In the genomic region with DNA sequence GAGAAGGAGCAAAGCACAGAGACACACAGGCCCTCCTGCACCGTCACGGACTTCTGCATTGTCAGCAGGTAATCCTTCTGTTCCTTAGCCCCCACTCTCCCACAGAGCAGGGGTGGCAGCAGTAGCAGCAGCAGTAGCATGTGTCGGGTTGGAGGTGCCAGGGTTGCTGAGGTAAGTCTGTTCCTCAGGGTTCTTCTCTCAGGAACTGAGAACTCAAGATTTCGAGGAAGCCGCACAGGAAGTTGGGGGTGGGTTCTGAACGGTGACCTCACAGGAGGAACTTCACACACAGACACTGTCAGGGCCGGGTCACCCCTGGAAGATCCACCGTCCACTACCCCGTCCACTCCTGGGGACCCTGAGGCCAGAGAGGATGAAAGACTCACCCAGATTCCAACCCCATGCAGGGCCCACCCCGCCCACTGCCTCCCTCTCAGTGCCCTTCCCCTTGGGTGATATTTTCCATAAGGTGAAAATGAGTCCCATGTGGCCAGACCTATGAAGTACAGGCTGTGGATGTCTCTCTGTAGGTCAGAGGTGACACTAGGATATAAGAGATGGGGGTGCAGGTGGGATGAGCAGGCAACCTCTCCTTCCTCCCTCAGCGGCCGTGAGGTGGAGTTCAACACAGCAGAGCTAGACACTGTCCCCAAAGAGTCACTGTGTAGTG, we compare ENCODE assay signal across 10 cellular contexts. TPM values are rescaled to one million over a fixed set of nuclear protein-coding genes. Genes with fewer than 3 reads are reported as not detected.
DNase-seq lines count a peak whose midpoint lies in the region; ATAC-seq and TF ChIP-seq lines count a peak whose summit lies in the region.
"Had no signal": no experiment of that assay in that cellular context is flagged by ENCODE, and none has a peak within 500 bp of the region (broad histone marks: within the 10 kb centered on the region; RNA-seq: fewer than 3 reads in every experiment).

TSS of gene SIGLEC12 (minus strand) at position 207 of the 670 bp plus-strand sequence. CDS start at position 140, 67 bp downstream.

- H3K4me3 ChIP-seq in A673 (ENCODE audit: low read depth, low read length, poor library complexity, severe bottlenecking) = no peak within 1 kb of the TSS

- peaks cover 22% of the 10 kb centered on the region for H3K27me3 ChIP-seq in A673 (replicated peaks; ENCODE audit: insufficient read depth, low read depth, low read length, poor library complexity)

- no peak for TF ChIP-seq CTCF in A673 (conservative IDR thresholded peaks at IDR 0.05; ENCODE audit: low read depth, low read length)

- H3K27me3 Mint-ChIP-seq in activated naive CD4-positive, alpha-beta T cell treated with anti-CD3 and anti-CD28 coated beads, Interleukin-2, amount 10 ng/mL, durations not matched to agents 7 days and 5 days = peaks cover 22% of the 10 kb centered on the region

- peaks cover 16% of the 10 kb centered on the region for H3K4me1 Mint-ChIP-seq in activated naive CD4-positive, alpha-beta T cell treated with anti-CD3 and anti-CD28 coated beads, Interleukin-2, amount 10 ng/mL, durations not matched to agents 7 days and 5 days

- CTCF ChIA-PET in activated naive CD4-positive, alpha-beta T cell treated with anti-CD3 and anti-CD28 coated beads, Interleukin-2, amount 10 ng/mL, durations not matched to agents 7 days and 5 days (lab: Charles Lee) = interaction anchor here (1.2 to 3.0 kb wide), 2 partner anchors 13 to 14 kb away, joined by 4 to 10 read pairs; no protein-coding TSS in a partner anchor
- CTCF ChIA-PET in A673 (lab: Charles Lee) = no interaction called here

- peak in 9 of 14 donors; percentile 2 to 31 (median 10) for DNase-seq in C1 segment of cervical spinal cord (lab: John Stamatoyannopoulos, UW)
- peak; percentile 86 for DNase-seq in MV-4-11 (lab: John Stamatoyannopoulos, UW)
- DNase-seq in activated naive CD4-positive, alpha-beta T cell treated with anti-CD3 and anti-CD28 coated beads, Interleukin-2, amount 10 ng/mL, durations not matched to agents 7 days and 5 days = peak; percentile 32
- DNase-seq in midbrain (lab: John Stamatoyannopoulos, UW) = peak; percentile 6
- no peak for DNase-seq in mesenteric fat pad (ENCODE audit: low spot score)
- no peak for DNase-seq in DMS79 treated with DMSO at 0.1 percent for 48 hours (lab: John Stamatoyannopoulos, UW)
- DNase-seq in A673 (ENCODE audit: low spot score) = no peak

- H3K9me3 Mint-ChIP-seq in activated naive CD4-positive, alpha-beta T cell treated with anti-CD3 and anti-CD28 coated beads, Interleukin-2, amount 10 ng/mL, durations not matched to agents 7 days and 5 days = peaks cover 10% of the 10 kb centered on the region

- H3K4me3 Mint-ChIP-seq in activated naive CD4-positive, alpha-beta T cell treated with anti-CD3 and anti-CD28 coated beads, Interleukin-2, amount 10 ng/mL, durations not matched to agents 7 days and 5 days = no peak within 1 kb of the TSS
- H3K4me3 Mint-ChIP-seq: T-cell had no signal

- no peaks in the 10 kb centered on the region for H3K9me3 ChIP-seq in A673 (ENCODE audit: low read depth, low read length, poor library complexity, severe bottlenecking)

- H3K27ac Mint-ChIP-seq in activated naive CD4-positive, alpha-beta T cell treated with anti-CD3 and anti-CD28 coated beads, Interleukin-2, amount 10 ng/mL, durations not matched to agents 7 days and 5 days = no peak within 1 kb of the TSS
- H3K27ac Mint-ChIP-seq: T-cell had no signal

- ATAC-seq in HG02870 (IDR thresholded peaks at IDR 0.05; ENCODE audit: unreplicated experiment) = no peak

- intact Hi-C loops in A673 (cut with micrococcal nuclease; ENCODE audit: unreplicated experiment) = no loop called here

- no TSS peak for BruUV-seq in A673 (replicated peaks; lab: Mats Ljungman, UMichigan)

- no peaks in the 10 kb centered on the region for H3K36me3 Mint-ChIP-seq in activated naive CD4-positive, alpha-beta T cell treated with anti-CD3 and anti-CD28 coated beads, Interleukin-2, amount 10 ng/mL, durations not matched to agents 7 days and 5 days
- H3K36me3 Mint-ChIP-seq: T-cell had no signal

- no peak within 1 kb of the TSS for H3K27ac ChIP-seq in A673 (ENCODE audit: low read depth, low read length, poor library complexity, severe bottlenecking)

- POLR2A ChIA-PET in A673 (lab: Charles Lee; ENCODE audit: low non-redundant PET) = no interaction called here

- no peaks in the 10 kb centered on the region for H3K4me1 ChIP-seq in A673 (ENCODE audit: insufficient read depth, low read length, poor library complexity, severe bottlenecking)

- no peaks in the 10 kb centered on the region for H3K36me3 ChIP-seq in A673 (ENCODE audit: insufficient read depth, low read length, poor library complexity, severe bottlenecking)

RNA-seq across cellular contexts. Expression of gene SIGLEC12, which starts in this region (rescaled TPM):
- total RNA-seq in mesenteric fat pad = 1.9 TPM
- total RNA-seq in A673 (2021) = not detected in 2 replicates
- total RNA-seq: dermis microvascular lymphatic vessel endothelial cell, T-cell had no signal

Comparison
In these comparisons a context has a peak if more than half of its experiments do, and no peak if none do; other contexts are left out.
1. DNase-seq: peak in C1 segment of cervical spinal cord (9 of 14), MV-4-11 (single experiment), activated naive CD4-positive, alpha-beta T cell treated with anti-CD3 and anti-CD28 coated beads, Interleukin-2, amount 10 ng/mL, durations not matched to agents 7 days and 5 days (single experiment) and midbrain (single experiment); none in mesenteric fat pad (single experiment), DMS79 treated with DMSO at 0.1 percent for 48 hours (single experiment) and A673 (single experiment).